1 cellular context compared by ENCODE assay signal in genomic region chr5:132001647-132002561, GRCh38.
TF ChIP-seq lines count a peak whose summit lies in the region.

No MANE protein-coding gene starts in this region.

TF ChIP-seq in HepG2, 621 proteins besides CTCF, POLR2A, EP300 and RAD21 (continued from another document and continues in another):
- TF ChIP-seq ZBTB40 (IDR thresholded peaks at IDR 0.05) (no peak), ZBTB40 (CRISPR knock-in tag; IDR thresholded peaks at IDR 0.05) (0 out of 2 replicates have a peak, but pooled peaks have one; percentile 43), MAZ (IDR thresholded peaks at IDR 0.05; ENCODE audit: borderline replicate concordance, low read depth, low read length) (no peak), MAZ (CRISPR knock-in tag; IDR thresholded peaks at IDR 0.05; ENCODE audit: low read depth) (peak; percentile 43), NAIF1 (CRISPR knock-in tag; IDR thresholded peaks at IDR 0.05; ENCODE audit: borderline replicate concordance) (no peak), ZNF770 (CRISPR knock-in tag; IDR thresholded peaks at IDR 0.05) (peak; percentile 100), ZNF430 (CRISPR knock-in tag; IDR thresholded peaks at IDR 0.05) (0 out of 2 replicates have a peak, but pooled peaks have one; percentile 83), ZNF124 (CRISPR knock-in tag; IDR thresholded peaks at IDR 0.05) (peak; percentile 88), JUN (CRISPR knock-in tag; IDR thresholded peaks at IDR 0.05) (no peak; the same call in 1 of the 2 replicates), ZNF280B (CRISPR knock-in tag; IDR thresholded peaks at IDR 0.05; ENCODE audit: borderline replicate concordance) (no peak; the same call in 1 of the 2 replicates), ZNF143 (CRISPR knock-in tag; IDR thresholded peaks at IDR 0.05) (no peak), ZNF775 (CRISPR knock-in tag; IDR thresholded peaks at IDR 0.05; ENCODE audit: borderline replicate concordance) (no peak), TBL1XR1 (IDR thresholded peaks at IDR 0.05; ENCODE audit: borderline replicate concordance, low read length, partially characterized antibody) (no peak), E2F2 (CRISPR knock-in tag; IDR thresholded peaks at IDR 0.05; ENCODE audit: borderline replicate concordance) (no peak), SNAPC4 (CRISPR knock-in tag; IDR thresholded peaks at IDR 0.05) (0 out of 2 replicates have a peak, but pooled peaks have one; percentile 77), ZFP82 (CRISPR knock-in tag; IDR thresholded peaks at IDR 0.05; ENCODE audit: borderline replicate concordance) (no peak), ZNF605 (CRISPR knock-in tag; IDR thresholded peaks at IDR 0.05) (0 out of 2 replicates have a peak, but pooled peaks have one; percentile 9), HOMEZ (CRISPR knock-in tag; IDR thresholded peaks at IDR 0.05; ENCODE audit: low read depth) (peak; percentile 31; the same call in 1 of the 2 replicates), ZNF558 (CRISPR knock-in tag; IDR thresholded peaks at IDR 0.05; ENCODE audit: borderline replicate concordance) (no peak), FOSL1 (CRISPR knock-in tag; IDR thresholded peaks at IDR 0.05; ENCODE audit: borderline replicate concordance) (no peak), PRDM4 (CRISPR knock-in tag; IDR thresholded peaks at IDR 0.05; ENCODE audit: borderline replicate concordance) (no peak), ZNF577 (CRISPR knock-in tag; IDR thresholded peaks at IDR 0.05; ENCODE audit: borderline replicate concordance, low read depth) (no peak), SP4 (CRISPR knock-in tag; IDR thresholded peaks at IDR 0.05) (peak; percentile 63; the same call in 1 of the 2 replicates), RFX3 (CRISPR knock-in tag; IDR thresholded peaks at IDR 0.05) (no peak), JUND (CRISPR knock-in tag; IDR thresholded peaks at IDR 0.05) (peak; percentile 87; the same call in 1 of the 2 replicates), ZNF816 (CRISPR knock-in tag; IDR thresholded peaks at IDR 0.05; ENCODE audit: borderline replicate concordance) (peak; percentile 91; the same call in 1 of the 2 replicates), ZBTB20 (CRISPR knock-in tag; IDR thresholded peaks at IDR 0.05; ENCODE audit: borderline replicate concordance, low read depth) (no peak), BORCS8-MEF2B (CRISPR knock-in tag; IDR thresholded peaks at IDR 0.05) (no peak; the same call in none of the 2 replicates), IKZF5 (CRISPR knock-in tag; IDR thresholded peaks at IDR 0.05) (peak; percentile 89; the same call in 1 of the 2 replicates)
